1 cellular context compared by ENCODE assay signal in genomic region chr2:88201811-88202169, GRCh38.
TF ChIP-seq lines count a peak whose summit lies in the region.

No MANE protein-coding gene starts in this region.

TF ChIP-seq in H1, 55 proteins besides CTCF, POLR2A, EP300 and RAD21:
- peak; percentile 74 for TF ChIP-seq E2F6 (IDR thresholded peaks at IDR 0.05)
- TF ChIP-seq JUN (IDR thresholded peaks at IDR 0.05; ENCODE audit: low read depth, low read length): no peak
- no peak for TF ChIP-seq MAFK (IDR thresholded peaks at IDR 0.05; ENCODE audit: low read depth, low read length)
- no peak for TF ChIP-seq PHF8 (conservative IDR thresholded peaks at IDR 0.05; ENCODE audit: low read depth, low read length)
- peak; percentile 88 for TF ChIP-seq MAX (IDR thresholded peaks at IDR 0.05)
- no peak for TF ChIP-seq RXRA (IDR thresholded peaks at IDR 0.05; ENCODE audit: insufficient read depth, low read depth, low read length)
- TF ChIP-seq BRCA1 (IDR thresholded peaks at IDR 0.05; ENCODE audit: low read depth, low read length): no peak
- TF ChIP-seq CHD2 (IDR thresholded peaks at IDR 0.05; ENCODE audit: low read length): no peak
TF ChIP-seq in H1: peak in this region for 2.
